11 cellular contexts compared by ENCODE assay signal in the genomic region with DNA sequence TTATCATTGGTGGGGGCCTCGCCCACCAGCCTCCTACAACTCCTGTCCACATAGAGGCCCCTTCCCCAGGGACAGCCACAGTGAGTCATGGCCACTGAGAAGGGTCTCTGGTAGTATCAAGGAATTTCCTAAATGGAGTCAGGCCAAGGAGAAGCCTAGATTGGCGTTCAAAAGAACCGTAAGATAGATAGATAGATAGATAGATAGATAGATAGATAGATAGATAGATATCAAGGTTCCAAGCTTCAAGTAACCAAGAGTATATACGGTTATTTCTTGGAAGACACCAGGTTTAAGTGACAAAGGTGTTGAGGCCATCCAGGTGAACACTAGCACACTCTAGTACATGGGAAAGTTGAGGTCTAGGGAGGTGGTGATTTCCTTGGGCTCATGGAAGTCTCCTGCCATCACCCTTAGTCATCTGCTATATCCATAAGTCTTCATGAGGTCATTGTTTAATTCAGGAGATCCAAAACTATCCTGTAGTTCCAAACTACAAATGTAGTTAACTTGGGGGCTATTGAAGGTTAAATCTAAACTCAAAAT.
DNase-seq lines count a peak whose midpoint lies in the region; ATAC-seq, FAIRE-seq and TF ChIP-seq lines count a peak whose summit lies in the region.
"Had no signal": no experiment of that assay in that cellular context is flagged by ENCODE, and none has a peak within 500 bp of the region (broad histone marks: within the 10 kb centered on the region; RNA-seq: fewer than 3 reads in every experiment).

No MANE protein-coding gene starts in this region.

- TF ChIP-seq CTCF in adrenal gland (IDR thresholded peaks at IDR 0.05) = no peak
- no peak for TF ChIP-seq CTCF in heart right ventricle (IDR thresholded peaks at IDR 0.05)
- no peak for TF ChIP-seq CTCF in pancreas (IDR thresholded peaks at IDR 0.05)

- no peak overlapping the region for H3K4me3 ChIP-seq in adrenal gland
- H3K4me3 ChIP-seq in heart right ventricle = no peak overlapping the region
- no peak overlapping the region for H3K4me3 ChIP-seq in pancreas

- no peak for TF ChIP-seq POLR2A in adrenal gland (IDR thresholded peaks at IDR 0.05)

- intact Hi-C loops in adrenal gland (cut with DNase I) (no loop called here), heart right ventricle (cut with DNase I) (loop anchor here in 2 of 10 donors (5.0 to 10.0 kb wide), 2 partner anchors 34 to 244 kb away; partner anchors contain the start of genes PPP1R12B (in 1 of the 2) and UBE2T (in 1 of the 2)), pancreas (cut with DNase I) (loop anchor here in 1 of 3 donors (10.0 kb wide), 1 partner anchor 56 kb away; no protein-coding TSS in a partner anchor)

- H3K9me3 ChIP-seq in adrenal gland (replicated peaks in 1 of 3) = no peaks in the 10 kb centered on the region
- H3K9me3 ChIP-seq in heart right ventricle = no peaks in the 10 kb centered on the region
- H3K9me3 ChIP-seq in pancreas = no peaks in the 10 kb centered on the region

- DNase-seq in A172 (ENCODE audit: low spot score) (peak; percentile 90), adrenal gland (no peak), heart right ventricle (no peak), pancreas (no peak), NCI-H1092 treated with DMSO at 0.1 percent for 48 hours (lab: John Stamatoyannopoulos, UW) (no peak), SK-N-DZ (ENCODE audit: low spot score) (no peak), HCEC 1CT (no peak)
- no peak for DNase-seq in effector CD4-positive, alpha-beta T cell
- DNase-seq: activated gamma-delta T cell treated with Interleukin-2 at 50 U/mL for 16 hours, NCI-H2171 had no signal

- no peak for FAIRE-seq in pancreas (lab: Jason Lieb, UNC)
- FAIRE-seq: A204.1 had no signal

- peak; percentile 8 to 54 (median 34) for ATAC-seq in heart right ventricle
- peak in 3 of 4 donors; percentile 21 to 40 (median 35) for ATAC-seq in pancreas

- no peaks in the 10 kb centered on the region for H3K27me3 ChIP-seq in adrenal gland
- H3K27me3 ChIP-seq in heart right ventricle = peaks cover 0 to 69% (median 0%) of the 10 kb centered on the region in 7 donors
- H3K27me3 ChIP-seq in pancreas = no peaks in the 10 kb centered on the region

- H3K4me1 ChIP-seq in adrenal gland (replicated peaks in 1 of 2) = peaks cover 0 to 36% of the 10 kb centered on the region in 2 donors
- H3K4me1 ChIP-seq in heart right ventricle = peaks cover 34 to 97% (median 80%) of the 10 kb centered on the region in 9 donors
- peaks cover 0 to 2% (median 0%) of the 10 kb centered on the region in 3 donors for H3K4me1 ChIP-seq in pancreas

- H3K27ac ChIP-seq in adrenal gland = peak overlapping the region in 3 of 5 donors; percentile 13 to 84 (median 75)
- peak overlapping the region; percentile 21 to 96 (median 90) for H3K27ac ChIP-seq in heart right ventricle
- peak overlapping the region in 3 of 4 donors; percentile 13 to 82 (median 82) for H3K27ac ChIP-seq in pancreas

- 87 to 91% (median 89%) methylated on average over 4 of the region's 4 CpGs for WGBS in adrenal gland, 4 donors
- 50 to 51% methylated on average over 4 of the region's 4 CpGs for WGBS in heart right ventricle, 2 donors
- 87 to 97% methylated on average over 4 of the region's 4 CpGs for WGBS in pancreas, 2 donors

- H3K36me3 ChIP-seq in adrenal gland (replicated peaks in 1 of 2) (no peaks in the 10 kb centered on the region), heart right ventricle (peaks cover 0 to 14% (median 0%) of the 10 kb centered on the region in 9 donors), pancreas (no peaks in the 10 kb centered on the region)
